ENCODE assay signal across 1 cellular context in the genomic region with DNA sequence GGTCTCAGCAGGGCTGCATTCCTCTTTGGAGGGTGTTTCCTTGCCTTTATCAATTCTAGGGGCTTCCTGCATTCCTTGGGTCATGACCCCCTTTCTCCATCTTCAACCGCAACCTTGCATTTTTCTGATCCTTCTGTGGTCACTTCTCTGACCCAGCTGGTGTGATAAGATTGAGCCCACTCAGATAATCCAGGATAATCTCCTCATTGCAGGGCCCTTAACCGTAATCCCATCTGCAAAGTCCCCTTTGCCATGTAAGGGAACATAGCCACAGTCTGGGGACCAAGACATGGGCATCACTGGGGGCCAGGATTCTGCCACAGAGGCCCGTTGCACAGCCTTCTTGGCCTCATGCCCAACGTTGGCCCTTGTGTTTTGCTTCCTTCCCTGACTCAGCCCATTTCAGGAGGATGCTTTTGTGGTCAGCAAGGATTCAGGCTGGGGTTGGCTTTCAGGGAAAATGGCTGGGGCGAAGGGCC.
TF ChIP-seq lines count a peak whose summit lies in the region.

No MANE protein-coding gene starts in this region.

TF ChIP-seq in K562, 482 proteins besides CTCF, POLR2A, EP300 and RAD21 (continues in another document):
- TF ChIP-seq PTTG1 (tag; IDR thresholded peaks at IDR 0.05; ENCODE audit: low read depth) (no peak), CBFA2T2 (conservative IDR thresholded peaks at IDR 0.05) (peak; percentile 96), ZNF324 (CRISPR knock-in tag; IDR thresholded peaks at IDR 0.05) (no peak), ZNF24 (IDR thresholded peaks at IDR 0.05) (no peak; the same call in 1 of the 2 replicates), PHTF2 (CRISPR knock-in tag; IDR thresholded peaks at IDR 0.05) (no peak), HDAC1 (IDR thresholded peaks at IDR 0.05) (peak; percentile 59 to 97; a peak in 3 of 4 replicates), ZNF140 (CRISPR knock-in tag; IDR thresholded peaks at IDR 0.05) (no peak), MXI1 (IDR thresholded peaks at IDR 0.05; ENCODE audit: low read depth, low read length) (no peak), ASH1L (IDR thresholded peaks at IDR 0.05; ENCODE audit: borderline replicate concordance, low read depth, partially characterized antibody) (no peak), PURB (CRISPR knock-in tag; IDR thresholded peaks at IDR 0.05; ENCODE audit: low read depth) (no peak), MCM5 (IDR thresholded peaks at IDR 0.05; ENCODE audit: low read depth) (no peak), KDM2B (CRISPR knock-in tag; IDR thresholded peaks at IDR 0.05) (no peak), ZFP30 (CRISPR knock-in tag; IDR thresholded peaks at IDR 0.05; ENCODE audit: borderline replicate concordance) (no peak), YBX1 (IDR thresholded peaks at IDR 0.05) (no peak), BRD9 (IDR thresholded peaks at IDR 0.05; ENCODE audit: low read depth, partially characterized antibody) (no peak), JUN (IDR thresholded peaks at IDR 0.05; ENCODE audit: borderline replicate concordance, low read depth, low read length) (no peak; the same call in 1 of the 2 replicates), JUN (CRISPR knock-in tag; IDR thresholded peaks at IDR 0.05; ENCODE audit: borderline replicate concordance) (no peak), ZNF586 (CRISPR knock-in tag; conservative IDR thresholded peaks at IDR 0.05) (no peak), MAFF (IDR thresholded peaks at IDR 0.05; ENCODE audit: low read length) (no peak; the same call in 1 of the 2 replicates), ZNF263 (CRISPR knock-in tag; IDR thresholded peaks at IDR 0.05; ENCODE audit: borderline replicate concordance) (no peak), CREBBP (IDR thresholded peaks at IDR 0.05; ENCODE audit: low read depth, low read length) (no peak), ZNF57 (CRISPR knock-in tag; IDR thresholded peaks at IDR 0.05) (no peak), GABPB2 (CRISPR knock-in tag; conservative IDR thresholded peaks at IDR 0.05) (no peak), ZNF212 (CRISPR knock-in tag; IDR thresholded peaks at IDR 0.05) (no peak; the same call in 1 of the 2 replicates), SMAD4 (CRISPR knock-in tag; conservative IDR thresholded peaks at IDR 0.05) (peak; percentile 93), ZBTB1 (CRISPR knock-in tag; IDR thresholded peaks at IDR 0.05; ENCODE audit: borderline replicate concordance, low read depth) (no peak; the same call in 1 of the 2 replicates), COPS2 (conservative IDR thresholded peaks at IDR 0.05) (no peak), ZNF354B (CRISPR knock-in tag; IDR thresholded peaks at IDR 0.05) (peak; percentile 10; the same call in 1 of the 2 replicates), POLR2G (IDR thresholded peaks at IDR 0.05; ENCODE audit: low read depth, low read length) (no peak), FOXA3 (CRISPR knock-in tag; conservative IDR thresholded peaks at IDR 0.05 in 1 of 2, IDR thresholded peaks at IDR 0.05 in 1 of 2) (peak; percentile 46 to 56; a peak in 2 of 4 replicates), DPF2 (IDR thresholded peaks at IDR 0.05) (peak; percentile 90), RFX1 (IDR thresholded peaks at IDR 0.05) (no peak), ZNF551 (CRISPR knock-in tag; IDR thresholded peaks at IDR 0.05) (no peak), DMBX1 (CRISPR knock-in tag; IDR thresholded peaks at IDR 0.05; ENCODE audit: borderline replicate concordance) (peak; percentile 89), ZNF561 (CRISPR knock-in tag; conservative IDR thresholded peaks at IDR 0.05) (no peak), TAF7 (tag; IDR thresholded peaks at IDR 0.05) (no peak), CBX3 (IDR thresholded peaks at IDR 0.05; ENCODE audit: borderline replicate concordance in 1 of 2, low read length in 2 of 2) (0 out of 3 replicates have a peak, but pooled peaks of 1 of the 2 experiments have one; percentile 36), NCOR1 (IDR thresholded peaks at IDR 0.05) (peak; percentile 96), NCOA4 (IDR thresholded peaks at IDR 0.05; ENCODE audit: partially characterized antibody) (no peak), ZNF785 (CRISPR knock-in tag; IDR thresholded peaks at IDR 0.05) (no peak), HOXB6 (CRISPR knock-in tag; IDR thresholded peaks at IDR 0.05; ENCODE audit: borderline replicate concordance) (no peak), E2F3 (CRISPR knock-in tag; IDR thresholded peaks at IDR 0.05) (0 out of 2 replicates have a peak, but pooled peaks have one; percentile 29), KLF6 (CRISPR knock-in tag; IDR thresholded peaks at IDR 0.05; ENCODE audit: borderline replicate concordance) (0 out of 2 replicates have a peak, but pooled peaks have one; percentile 40), KAT2B (IDR thresholded peaks at IDR 0.05; ENCODE audit: low read depth, low read length) (no peak)
- TF ChIP-seq, protein P1, sequence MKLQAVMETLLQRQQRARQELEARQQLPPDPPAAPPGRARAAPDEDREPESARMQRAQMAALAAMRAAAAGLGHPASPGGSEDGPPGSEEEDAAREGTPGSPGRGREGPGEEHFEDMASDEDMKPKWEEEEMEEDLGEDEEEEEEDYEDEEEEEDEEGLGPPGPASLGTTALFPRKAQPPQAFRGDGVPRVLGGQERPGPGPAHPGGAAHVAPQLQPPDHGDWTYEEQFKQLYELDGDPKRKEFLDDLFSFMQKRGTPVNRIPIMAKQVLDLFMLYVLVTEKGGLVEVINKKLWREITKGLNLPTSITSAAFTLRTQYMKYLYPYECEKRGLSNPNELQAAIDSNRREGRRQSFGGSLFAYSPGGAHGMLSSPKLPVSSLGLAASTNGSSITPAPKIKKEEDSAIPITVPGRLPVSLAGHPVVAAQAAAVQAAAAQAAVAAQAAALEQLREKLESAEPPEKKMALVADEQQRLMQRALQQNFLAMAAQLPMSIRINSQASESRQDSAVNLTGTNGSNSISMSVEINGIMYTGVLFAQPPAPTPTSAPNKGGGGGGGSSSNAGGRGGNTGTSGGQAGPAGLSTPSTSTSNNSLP (IDR thresholded peaks at IDR 0.05; ENCODE audit: borderline replicate concordance, low read depth, low read length): no peak
- TF ChIP-seq, protein P2, sequence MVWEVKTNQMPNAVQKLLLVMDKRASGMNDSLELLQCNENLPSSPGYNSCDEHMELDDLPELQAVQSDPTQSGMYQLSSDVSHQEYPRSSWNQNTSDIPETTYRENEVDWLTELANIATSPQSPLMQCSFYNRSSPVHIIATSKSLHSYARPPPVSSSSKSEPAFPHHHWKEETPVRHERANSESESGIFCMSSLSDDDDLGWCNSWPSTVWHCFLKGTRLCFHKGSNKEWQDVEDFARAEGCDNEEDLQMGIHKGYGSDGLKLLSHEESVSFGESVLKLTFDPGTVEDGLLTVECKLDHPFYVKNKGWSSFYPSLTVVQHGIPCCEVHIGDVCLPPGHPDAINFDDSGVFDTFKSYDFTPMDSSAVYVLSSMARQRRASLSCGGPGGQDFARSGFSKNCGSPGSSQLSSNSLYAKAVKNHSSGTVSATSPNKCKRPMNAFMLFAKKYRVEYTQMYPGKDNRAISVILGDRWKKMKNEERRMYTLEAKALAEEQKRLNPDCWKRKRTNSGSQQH (CRISPR knock-in tag; IDR thresholded peaks at IDR 0.05): peak; percentile 42; the same call in 1 of the 2 replicates
- TF ChIP-seq, protein P3, sequence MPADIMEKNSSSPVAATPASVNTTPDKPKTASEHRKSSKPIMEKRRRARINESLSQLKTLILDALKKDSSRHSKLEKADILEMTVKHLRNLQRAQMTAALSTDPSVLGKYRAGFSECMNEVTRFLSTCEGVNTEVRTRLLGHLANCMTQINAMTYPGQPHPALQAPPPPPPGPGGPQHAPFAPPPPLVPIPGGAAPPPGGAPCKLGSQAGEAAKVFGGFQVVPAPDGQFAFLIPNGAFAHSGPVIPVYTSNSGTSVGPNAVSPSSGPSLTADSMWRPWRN (IDR thresholded peaks at IDR 0.05; ENCODE audit: low read depth): peak; percentile 96
- TF ChIP-seq, protein P4, sequence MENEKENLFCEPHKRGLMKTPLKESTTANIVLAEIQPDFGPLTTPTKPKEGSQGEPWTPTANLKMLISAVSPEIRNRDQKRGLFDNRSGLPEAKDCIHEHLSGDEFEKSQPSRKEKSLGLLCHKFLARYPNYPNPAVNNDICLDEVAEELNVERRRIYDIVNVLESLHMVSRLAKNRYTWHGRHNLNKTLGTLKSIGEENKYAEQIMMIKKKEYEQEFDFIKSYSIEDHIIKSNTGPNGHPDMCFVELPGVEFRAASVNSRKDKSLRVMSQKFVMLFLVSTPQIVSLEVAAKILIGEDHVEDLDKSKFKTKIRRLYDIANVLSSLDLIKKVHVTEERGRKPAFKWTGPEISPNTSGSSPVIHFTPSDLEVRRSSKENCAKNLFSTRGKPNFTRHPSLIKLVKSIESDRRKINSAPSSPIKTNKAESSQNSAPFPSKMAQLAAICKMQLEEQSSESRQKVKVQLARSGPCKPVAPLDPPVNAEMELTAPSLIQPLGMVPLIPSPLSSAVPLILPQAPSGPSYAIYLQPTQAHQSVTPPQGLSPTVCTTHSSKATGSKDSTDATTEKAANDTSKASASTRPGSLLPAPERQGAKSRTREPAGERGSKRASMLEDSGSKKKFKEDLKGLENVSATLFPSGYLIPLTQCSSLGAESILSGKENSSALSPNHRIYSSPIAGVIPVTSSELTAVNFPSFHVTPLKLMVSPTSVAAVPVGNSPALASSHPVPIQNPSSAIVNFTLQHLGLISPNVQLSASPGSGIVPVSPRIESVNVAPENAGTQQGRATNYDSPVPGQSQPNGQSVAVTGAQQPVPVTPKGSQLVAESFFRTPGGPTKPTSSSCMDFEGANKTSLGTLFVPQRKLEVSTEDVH (IDR thresholded peaks at IDR 0.05; ENCODE audit: low read depth, partially characterized antibody): peak; percentile 32
- TF ChIP-seq, protein P5, sequence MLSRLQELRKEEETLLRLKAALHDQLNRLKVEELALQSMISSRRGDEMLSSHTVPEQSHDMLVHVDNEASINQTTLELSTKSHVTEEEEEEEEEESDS (CRISPR knock-in tag; IDR thresholded peaks at IDR 0.05): no peak
- TF ChIP-seq, protein P6, sequence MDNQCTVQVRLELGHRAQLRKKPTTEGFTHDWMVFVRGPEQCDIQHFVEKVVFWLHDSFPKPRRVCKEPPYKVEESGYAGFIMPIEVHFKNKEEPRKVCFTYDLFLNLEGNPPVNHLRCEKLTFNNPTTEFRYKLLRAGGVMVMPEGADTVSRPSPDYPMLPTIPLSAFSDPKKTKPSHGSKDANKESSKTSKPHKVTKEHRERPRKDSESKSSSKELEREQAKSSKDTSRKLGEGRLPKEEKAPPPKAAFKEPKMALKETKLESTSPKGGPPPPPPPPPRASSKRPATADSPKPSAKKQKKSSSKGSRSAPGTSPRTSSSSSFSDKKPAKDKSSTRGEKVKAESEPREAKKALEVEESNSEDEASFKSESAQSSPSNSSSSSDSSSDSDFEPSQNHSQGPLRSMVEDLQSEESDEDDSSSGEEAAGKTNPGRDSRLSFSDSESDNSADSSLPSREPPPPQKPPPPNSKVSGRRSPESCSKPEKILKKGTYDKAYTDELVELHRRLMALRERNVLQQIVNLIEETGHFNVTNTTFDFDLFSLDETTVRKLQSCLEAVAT (IDR thresholded peaks at IDR 0.05): peak in 1 of 2 experiments; percentile 99; a peak in 2 of 4 replicates
- TF ChIP-seq, protein P7, sequence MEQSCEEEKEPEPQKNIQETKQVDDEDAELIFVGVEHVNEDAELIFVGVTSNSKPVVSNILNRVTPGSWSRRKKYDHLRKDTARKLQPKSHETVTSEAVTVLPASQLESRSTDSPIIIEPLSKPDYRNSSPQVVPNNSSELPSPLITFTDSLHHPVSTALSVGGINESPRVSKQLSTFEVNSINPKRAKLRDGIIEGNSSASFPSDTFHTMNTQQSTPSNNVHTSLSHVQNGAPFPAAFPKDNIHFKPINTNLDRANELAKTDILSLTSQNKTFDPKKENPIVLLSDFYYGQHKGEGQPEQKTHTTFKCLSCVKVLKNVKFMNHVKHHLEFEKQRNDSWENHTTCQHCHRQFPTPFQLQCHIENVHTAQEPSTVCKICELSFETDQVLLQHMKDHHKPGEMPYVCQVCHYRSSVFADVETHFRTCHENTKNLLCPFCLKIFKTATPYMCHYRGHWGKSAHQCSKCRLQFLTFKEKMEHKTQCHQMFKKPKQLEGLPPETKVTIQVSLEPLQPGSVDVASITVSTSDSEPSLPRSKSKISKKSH (CRISPR knock-in tag; IDR thresholded peaks at IDR 0.05): no peak
- TF ChIP-seq, protein P8, sequence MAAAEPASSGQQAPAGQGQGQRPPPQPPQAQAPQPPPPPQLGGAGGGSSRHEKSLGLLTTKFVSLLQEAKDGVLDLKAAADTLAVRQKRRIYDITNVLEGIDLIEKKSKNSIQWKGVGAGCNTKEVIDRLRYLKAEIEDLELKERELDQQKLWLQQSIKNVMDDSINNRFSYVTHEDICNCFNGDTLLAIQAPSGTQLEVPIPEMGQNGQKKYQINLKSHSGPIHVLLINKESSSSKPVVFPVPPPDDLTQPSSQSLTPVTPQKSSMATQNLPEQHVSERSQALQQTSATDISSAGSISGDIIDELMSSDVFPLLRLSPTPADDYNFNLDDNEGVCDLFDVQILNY (CRISPR knock-in tag; IDR thresholded peaks at IDR 0.05): no peak
- TF ChIP-seq, protein P9, sequence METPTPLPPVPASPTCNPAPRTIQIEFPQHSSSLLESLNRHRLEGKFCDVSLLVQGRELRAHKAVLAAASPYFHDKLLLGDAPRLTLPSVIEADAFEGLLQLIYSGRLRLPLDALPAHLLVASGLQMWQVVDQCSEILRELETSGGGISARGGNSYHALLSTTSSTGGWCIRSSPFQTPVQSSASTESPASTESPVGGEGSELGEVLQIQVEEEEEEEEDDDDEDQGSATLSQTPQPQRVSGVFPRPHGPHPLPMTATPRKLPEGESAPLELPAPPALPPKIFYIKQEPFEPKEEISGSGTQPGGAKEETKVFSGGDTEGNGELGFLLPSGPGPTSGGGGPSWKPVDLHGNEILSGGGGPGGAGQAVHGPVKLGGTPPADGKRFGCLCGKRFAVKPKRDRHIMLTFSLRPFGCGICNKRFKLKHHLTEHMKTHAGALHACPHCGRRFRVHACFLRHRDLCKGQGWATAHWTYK (CRISPR knock-in tag; IDR thresholded peaks at IDR 0.05): 0 out of 2 replicates have a peak, but pooled peaks have one; percentile 67
- TF ChIP-seq, protein P10, sequence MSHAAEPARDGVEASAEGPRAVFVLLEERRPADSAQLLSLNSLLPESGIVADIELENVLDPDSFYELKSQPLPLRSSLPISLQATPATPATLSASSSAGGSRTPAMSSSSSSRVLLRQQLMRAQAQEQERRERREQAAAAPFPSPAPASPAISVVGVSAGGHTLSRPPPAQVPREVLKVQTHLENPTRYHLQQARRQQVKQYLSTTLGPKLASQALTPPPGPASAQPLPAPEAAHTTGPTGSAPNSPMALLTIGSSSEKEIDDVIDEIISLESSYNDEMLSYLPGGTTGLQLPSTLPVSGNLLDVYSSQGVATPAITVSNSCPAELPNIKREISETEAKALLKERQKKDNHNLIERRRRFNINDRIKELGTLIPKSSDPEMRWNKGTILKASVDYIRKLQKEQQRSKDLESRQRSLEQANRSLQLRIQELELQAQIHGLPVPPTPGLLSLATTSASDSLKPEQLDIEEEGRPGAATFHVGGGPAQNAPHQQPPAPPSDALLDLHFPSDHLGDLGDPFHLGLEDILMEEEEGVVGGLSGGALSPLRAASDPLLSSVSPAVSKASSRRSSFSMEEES (CRISPR knock-in tag; IDR thresholded peaks at IDR 0.05): no peak
- TF ChIP-seq, protein P11, sequence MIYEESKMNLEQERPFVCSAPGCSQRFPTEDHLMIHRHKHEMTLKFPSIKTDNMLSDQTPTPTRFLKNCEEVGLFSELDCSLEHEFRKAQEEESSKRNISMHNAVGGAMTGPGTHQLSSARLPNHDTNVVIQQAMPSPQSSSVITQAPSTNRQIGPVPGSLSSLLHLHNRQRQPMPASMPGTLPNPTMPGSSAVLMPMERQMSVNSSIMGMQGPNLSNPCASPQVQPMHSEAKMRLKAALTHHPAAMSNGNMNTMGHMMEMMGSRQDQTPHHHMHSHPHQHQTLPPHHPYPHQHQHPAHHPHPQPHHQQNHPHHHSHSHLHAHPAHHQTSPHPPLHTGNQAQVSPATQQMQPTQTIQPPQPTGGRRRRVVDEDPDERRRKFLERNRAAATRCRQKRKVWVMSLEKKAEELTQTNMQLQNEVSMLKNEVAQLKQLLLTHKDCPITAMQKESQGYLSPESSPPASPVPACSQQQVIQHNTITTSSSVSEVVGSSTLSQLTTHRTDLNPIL (CRISPR knock-in tag; IDR thresholded peaks at IDR 0.05): no peak
